Comparison of ENCODE assay signal across 17 cellular contexts in genomic region chr6:53910834-53911233, GRCh38.
DNase-seq lines count a peak whose midpoint lies in the region; ATAC-seq and TF ChIP-seq lines count a peak whose summit lies in the region.
"Had no signal": no experiment of that assay in that cellular context is flagged by ENCODE, and none has a peak within 500 bp of the region (broad histone marks: within the 10 kb centered on the region; RNA-seq: fewer than 3 reads in every experiment).

No MANE protein-coding gene starts in this region.

- no peak for TF ChIP-seq POLR2A in esophagus squamous epithelium (IDR thresholded peaks at IDR 0.05)

- intact Hi-C loops in esophagus squamous epithelium (cut with DNase I) (no loop called here), upper lobe of right lung (cut with DNase I) (no loop called here)

- peak; percentile 47 for DNase-seq in NCI-H748 (lab: John Stamatoyannopoulos, UW; ENCODE audit: unreplicated experiment)
- DNase-seq in NCI-H748 treated with DMSO at 0.1 percent for 48 hours (lab: John Stamatoyannopoulos, UW), result no peak
- no peak for DNase-seq in esophagus squamous epithelium (lab: John Stamatoyannopoulos, UW)
- DNase-seq in midbrain (lab: John Stamatoyannopoulos, UW), result peak; percentile 83
- DNase-seq in upper lobe of right lung, result no peak
- DNase-seq: activated CD4-positive, alpha-beta T cell treated with anti-CD3 and anti-CD28 coated beads, Interleukin-2, amount 10 ng/mL, durations not matched to agents 7 days and 5 days; adrenal gland; CD4-positive, alpha-beta T cell; KBM-7; NCI-H1105 treated with DMSO at 0.1 percent for 48 hours; NCI-H345; spleen; stimulated activated naive CD8-positive, alpha-beta T cell treated with anti-CD3 and anti-CD28 coated beads, Interleukin-15, Interleukin-2, amounts not matched to agents 100 U/mL and 50 U/mL, for 24 hours had no signal

- H3K9me3 ChIP-seq in esophagus squamous epithelium (no peaks in the 10 kb centered on the region), upper lobe of right lung (no peaks in the 10 kb centered on the region)
- H3K9me3 ChIP-seq: adrenal gland, SJSA1, spleen had no signal

- H3K27ac ChIP-seq in esophagus squamous epithelium (peak overlapping the region in 3 of 4 donors; percentile 53 to 68 (median 68)), upper lobe of right lung (no peak overlapping the region)
- H3K27ac ChIP-seq: adrenal gland, SJSA1, spleen had no signal

- no peak overlapping the region for H3K4me3 ChIP-seq in esophagus squamous epithelium
- no peak overlapping the region for H3K4me3 ChIP-seq in upper lobe of right lung
- H3K4me3 ChIP-seq: adrenal gland, SJSA1, spleen had no signal

- H3K36me3 ChIP-seq in esophagus squamous epithelium (peaks cover 0 to 44% (median 0%) of the 10 kb centered on the region in 3 donors), upper lobe of right lung (no peaks in the 10 kb centered on the region)
- H3K36me3 ChIP-seq: adrenal gland had no signal

- TF ChIP-seq CTCF in esophagus squamous epithelium (IDR thresholded peaks at IDR 0.05) (no peak), upper lobe of right lung (IDR thresholded peaks at IDR 0.05) (no peak)

- H3K27me3 ChIP-seq in esophagus squamous epithelium (no peaks in the 10 kb centered on the region), upper lobe of right lung (no peaks in the 10 kb centered on the region)
- H3K27me3 ChIP-seq: adrenal gland, SJSA1, spleen had no signal

- peak; percentile 30 for ATAC-seq in upper lobe of right lung
- ATAC-seq in GM21723 (IDR thresholded peaks at IDR 0.05; ENCODE audit: unreplicated experiment), result no peak
- no peak for ATAC-seq in HG02970 (IDR thresholded peaks at IDR 0.05; ENCODE audit: low FRiP score, unreplicated experiment)
- no peak for ATAC-seq in HG03159 (IDR thresholded peaks at IDR 0.05; ENCODE audit: unreplicated experiment)
- ATAC-seq: stimulated activated naive CD8-positive, alpha-beta T cell treated with anti-CD3 and anti-CD28 coated beads, Interleukin-15, Interleukin-2, amounts not matched to agents 100 U/mL and 50 U/mL, for 24 hours had no signal

- WGBS in esophagus squamous epithelium, 2 donors, result 71 to 72% methylated on average over 4 of the region's 4 CpGs

- peaks cover 0 to 12% (median 0%) of the 10 kb centered on the region in 3 donors for H3K4me1 ChIP-seq in esophagus squamous epithelium
- H3K4me1 ChIP-seq in upper lobe of right lung, result no peaks in the 10 kb centered on the region
- H3K4me1 ChIP-seq: adrenal gland, SJSA1, spleen had no signal

Comparison
In these comparisons a context has a peak if more than half of its experiments do, and no peak if none do; other contexts are left out.
1. DNase-seq: peak in NCI-H748 (single experiment) and midbrain (single experiment); none in NCI-H748 treated with DMSO at 0.1 percent for 48 hours (single experiment), esophagus squamous epithelium (single experiment) and upper lobe of right lung (single experiment).